In the genomic region with DNA sequence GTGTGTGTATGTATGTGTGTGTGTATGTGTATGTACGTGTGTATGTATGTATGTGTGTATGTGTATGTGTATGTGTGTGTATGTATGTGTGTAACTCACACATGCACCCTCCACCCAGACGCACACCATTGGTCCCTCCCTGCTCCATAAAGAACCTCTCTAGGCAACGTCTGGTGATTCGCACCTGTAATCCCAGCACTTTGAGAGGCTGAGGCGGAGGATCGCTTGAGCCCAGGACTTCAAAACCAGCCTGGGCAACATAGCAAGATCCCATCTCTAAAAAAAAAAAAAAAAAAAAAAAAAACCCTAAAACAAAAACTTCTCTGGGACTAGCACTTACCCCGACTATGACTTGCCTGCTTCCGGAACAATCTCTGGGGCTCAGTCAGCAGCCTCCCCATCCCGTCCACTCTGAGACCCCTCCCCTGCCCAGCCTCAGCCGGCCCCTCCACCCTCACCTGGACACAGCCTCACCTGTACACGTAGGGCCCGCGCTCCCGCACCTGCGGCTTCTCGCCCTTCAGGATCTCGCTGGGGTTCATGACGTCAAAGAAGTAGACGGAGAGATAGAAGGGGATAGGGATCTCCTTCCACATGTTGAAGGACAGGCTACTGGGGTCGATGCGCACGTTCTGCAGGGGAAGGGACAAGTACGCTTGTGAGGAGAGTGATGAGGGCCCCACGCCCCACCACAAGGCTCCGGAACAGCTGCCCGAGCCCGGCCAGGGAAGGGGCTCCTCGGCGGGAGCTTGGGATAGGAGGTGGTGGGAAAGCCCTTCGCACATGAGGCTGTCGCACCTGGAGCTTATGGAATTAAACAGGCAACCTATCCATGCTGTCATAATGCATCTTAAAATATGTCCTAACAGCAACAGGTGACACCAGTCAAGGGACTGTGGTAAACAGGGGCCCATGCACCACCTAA, we compare ENCODE assay signal across 17 cellular contexts. TPM values are rescaled to one million over a fixed set of nuclear protein-coding genes. Genes with fewer than 3 reads are reported as not detected.
A peak's percentile ranks its signal among the peaks of the same experiment; 100 is the strongest.
DNase-seq lines count a peak whose midpoint lies in the region; ATAC-seq, FAIRE-seq and TF ChIP-seq lines count a peak whose summit lies in the region.
"Had no signal": no experiment of that assay in that cellular context is flagged by ENCODE, and none has a peak within 500 bp of the region (broad histone marks: within the 10 kb centered on the region; RNA-seq: fewer than 3 reads in every experiment).

No MANE protein-coding gene starts in this region.

- H3K79me2 ChIP-seq in endothelial cell of umbilical vein (ENCODE audit: control insufficient read depth, insufficient read depth, low read length) = peaks cover 4% of the 10 kb centered on the region

- H2BK15ac ChIP-seq in neuronal stem cell (ENCODE audit: low read length) = no peak overlapping the region

- TF ChIP-seq POLR2A in GM12891 (IDR thresholded peaks at IDR 0.05; ENCODE audit: low read depth, low read length) (no peak), endothelial cell of umbilical vein (IDR thresholded peaks at IDR 0.05; ENCODE audit: low read depth, low read length) (no peak)

- H3K9me3 Mint-ChIP-seq in WTC11 (peaks cover 3% of the 10 kb centered on the region; the same call in 1 of the 2 replicates), CD14-positive monocyte (peaks cover 0 to 6% (median 0%) of the 10 kb centered on the region in 7 donors)
- H3K9me3 Mint-ChIP-seq: CD4-positive, alpha-beta T cell had no signal

- H3K4me3 ChIP-seq in endothelial cell of umbilical vein (replicated peaks in 1 of 3; ENCODE audit: insufficient read depth in 1 of 3, low read depth in 1 of 3, low read length in 3 of 3) (no peak overlapping the region), neuronal stem cell (ENCODE audit: low read length in 2 of 2) (no peak overlapping the region)
- H3K4me3 ChIP-seq: BLaER1 treated with 17β-estradiol and CSF1 and Interleukin-3, amounts not matched to agents 10 nM and 100 nM; GM23248 had no signal

- H3K4me2 ChIP-seq in endothelial cell of umbilical vein (ENCODE audit: insufficient read depth, low read length) = no peak overlapping the region
- H3K4me2 ChIP-seq in neuronal stem cell (ENCODE audit: insufficient read depth, low read length, poor library complexity, severe bottlenecking) = no peak overlapping the region
- H3K4me2 ChIP-seq: BLaER1 treated with 17β-estradiol and CSF1 and Interleukin-3, amounts not matched to agents 10 nM and 100 nM had no signal

- CTCF ChIA-PET in WTC11 (lab: Charles Lee) = interaction anchor here (0.9 kb wide), 1 partner anchor 46 kb away, joined by 3 read pairs; no protein-coding TSS in a partner anchor
- CTCF ChIA-PET in endothelial cell of umbilical vein (lab: Charles Lee) = no interaction called here

- DNase-seq in GM12891 (ENCODE audit: insufficient read length, low spot score) = no peak
- DNase-seq in WTC11 (ENCODE audit: low spot score) = no peak
- no peak for DNase-seq in endothelial cell of umbilical vein (ENCODE audit: low read depth, low spot score)
- no peak for DNase-seq in neuronal stem cell (ENCODE audit: low spot score)
- no peak for DNase-seq in islet precursor cell
- no peak for DNase-seq in CD14-positive monocyte (ENCODE audit: low spot score)
- DNase-seq: ACHN; CD4-positive, alpha-beta T cell; DMS79; GM23248; KBM-7 had no signal

- FAIRE-seq in GM12891 (lab: Jason Lieb, UNC) (peak; percentile 72), endothelial cell of umbilical vein (lab: Jason Lieb, UNC) (peak; percentile 15)
- FAIRE-seq: GM12892, GM19239, H54 had no signal

- POLR2A ChIA-PET in WTC11 (lab: Charles Lee) = no interaction called here
- POLR2A ChIA-PET in endothelial cell of umbilical vein (lab: Charles Lee) = no interaction called here

- H3K23ac ChIP-seq in neuronal stem cell (ENCODE audit: low read depth, low read length, poor library complexity) = no peak overlapping the region

- H3K9me1 ChIP-seq in endothelial cell of umbilical vein (replicated peaks; ENCODE audit: control insufficient read depth, extremely low read depth, insufficient read depth, low read length) = no peaks in the 10 kb centered on the region

- H3K4me3 Mint-ChIP-seq in WTC11 (no peak overlapping the region), CD14-positive monocyte (no peak overlapping the region)
- H3K4me3 Mint-ChIP-seq: CD4-positive, alpha-beta T cell had no signal

- H3K9me3 ChIP-seq in endothelial cell of umbilical vein (replicated peaks; ENCODE audit: control insufficient read depth, insufficient read depth, low read length) (no peaks in the 10 kb centered on the region), neuronal stem cell (replicated peaks in 1 of 2; ENCODE audit: control insufficient read depth in 2 of 2, insufficient read depth in 1 of 2, low read depth in 1 of 2, low read length in 2 of 2) (no peaks in the 10 kb centered on the region)
- H3K9me3 ChIP-seq: BLaER1 treated with 17β-estradiol and CSF1 and Interleukin-3, amounts not matched to agents 10 nM and 100 nM had no signal

- H2BK5ac ChIP-seq in neuronal stem cell (ENCODE audit: low read length) = no peak overlapping the region

- no peaks in the 10 kb centered on the region for H4K20me1 ChIP-seq in endothelial cell of umbilical vein (replicated peaks; ENCODE audit: control insufficient read depth, extremely low read depth, insufficient read depth, low read length)

- peak overlapping the region; percentile 73 for H2AK5ac ChIP-seq in neuronal stem cell (ENCODE audit: low read depth, low read length)

- TF ChIP-seq CTCF in WTC11 (IDR thresholded peaks at IDR 0.05) (no peak), endothelial cell of umbilical vein (IDR thresholded peaks at IDR 0.05; ENCODE audit: extremely low read depth in 1 of 2, insufficient read depth in 1 of 2, low read depth in 1 of 2, low read length in 2 of 2) (no peak), CD14-positive monocyte (IDR thresholded peaks at IDR 0.05) (no peak)

- BruUV-seq in endothelial cell of umbilical vein (replicated peaks; lab: Mats Ljungman, UMichigan) = no TSS peak

- H3K79me1 ChIP-seq in neuronal stem cell (ENCODE audit: low read depth, low read length) = no peaks in the 10 kb centered on the region

- H3K4ac ChIP-seq in neuronal stem cell (ENCODE audit: low read length) = no peak overlapping the region

- H3K4me1 ChIP-seq in endothelial cell of umbilical vein (ENCODE audit: control insufficient read depth, extremely low read depth, insufficient read depth, low read length) (no peaks in the 10 kb centered on the region), neuronal stem cell (ENCODE audit: control insufficient read depth in 2 of 2, insufficient read depth in 1 of 2, low read depth in 1 of 2, low read length in 2 of 2) (peaks cover 0 to 3% of the 10 kb centered on the region in 2 donors)

- no peak overlapping the region for H4K91ac ChIP-seq in neuronal stem cell (ENCODE audit: low read depth, low read length, poor library complexity)

- WGBS in neuronal stem cell (ENCODE audit: extremely low coverage in 2 of 2, insufficient read length in 2 of 2, insufficient replicate concordance in 1 of 2), 2 donors = no CpG with 5 or more reads among the region's 31 CpGs

- no peaks in the 10 kb centered on the region for H3K27me3 ChIP-seq in endothelial cell of umbilical vein (ENCODE audit: control insufficient read depth in 2 of 2, insufficient read depth in 2 of 2, low read length in 2 of 2)
- H3K27me3 ChIP-seq in neuronal stem cell (ENCODE audit: control insufficient read depth in 3 of 3, insufficient read depth in 3 of 3, low read depth in 1 of 3, low read length in 3 of 3) = no peaks in the 10 kb centered on the region
- H3K27me3 ChIP-seq: BLaER1 treated with 17β-estradiol and CSF1 and Interleukin-3, amounts not matched to agents 10 nM and 100 nM had no signal

- no peak overlapping the region for H2BK120ac ChIP-seq in neuronal stem cell (ENCODE audit: low read depth, low read length)

- H3K27ac ChIP-seq in endothelial cell of umbilical vein (ENCODE audit: insufficient read depth, low read depth, low read length) = no peak overlapping the region
- no peak overlapping the region for H3K27ac ChIP-seq in neuronal stem cell (replicated peaks; ENCODE audit: low read length)
- H3K27ac ChIP-seq: GM23248 had no signal

- H2BK12ac ChIP-seq in neuronal stem cell (ENCODE audit: low read length) = no peak overlapping the region

- peak overlapping the region; percentile 47 for H3K14ac ChIP-seq in neuronal stem cell (ENCODE audit: low read length)

- intact Hi-C loops in endothelial cell of umbilical vein (cut with micrococcal nuclease) = no loop called here
- intact Hi-C loops in CD14-positive monocyte (cut with micrococcal nuclease) = no loop called here

- H2AFZ ChIP-seq in endothelial cell of umbilical vein (ENCODE audit: low read depth, low read length) = no peak overlapping the region
- H2AFZ ChIP-seq in neuronal stem cell (ENCODE audit: low read length) = no peak overlapping the region
- H2AFZ ChIP-seq: GM23248 had no signal

- peak overlapping the region; percentile 9 for H3K18ac ChIP-seq in neuronal stem cell (ENCODE audit: low read length)

- H3K9ac ChIP-seq in endothelial cell of umbilical vein (replicated peaks; ENCODE audit: extremely low read depth, insufficient read depth, low read length) (no peak overlapping the region), neuronal stem cell (ENCODE audit: low read depth, low read length, poor library complexity) (no peak overlapping the region)
- H3K9ac ChIP-seq: BLaER1 treated with 17β-estradiol and CSF1 and Interleukin-3, amounts not matched to agents 10 nM and 100 nM; GM23248 had no signal

- H3K36me3 ChIP-seq in endothelial cell of umbilical vein (ENCODE audit: control insufficient read depth in 2 of 2, extremely low read depth in 1 of 2, insufficient read depth in 2 of 2, low read length in 2 of 2) (peaks cover 0 to 12% of the 10 kb centered on the region in 2 experiments), neuronal stem cell (replicated peaks in 1 of 2; ENCODE audit: control insufficient read depth in 2 of 2, insufficient read depth in 2 of 2, low read length in 2 of 2) (peaks cover 0 to 27% of the 10 kb centered on the region in 2 donors)

- H3K36me3 Mint-ChIP-seq in WTC11 = peaks cover 33% of the 10 kb centered on the region
- H3K36me3 Mint-ChIP-seq in CD14-positive monocyte = peaks cover 29 to 30% of the 10 kb centered on the region in 2 donors

- no peak for ATAC-seq in WTC11
- no peak for ATAC-seq in GM21529 (IDR thresholded peaks at IDR 0.05; ENCODE audit: unreplicated experiment)
- ATAC-seq in GM19467 (IDR thresholded peaks at IDR 0.05; ENCODE audit: unreplicated experiment) = no peak

- H3K27ac Mint-ChIP-seq in WTC11 (peak overlapping the region; percentile 72), CD14-positive monocyte (no peak overlapping the region)
- H3K27ac Mint-ChIP-seq: CD4-positive, alpha-beta T cell had no signal

- H3K4me1 Mint-ChIP-seq in WTC11 (peaks cover 17% of the 10 kb centered on the region), CD14-positive monocyte (peaks cover 22% of the 10 kb centered on the region)

- no peak overlapping the region for H4K8ac ChIP-seq in neuronal stem cell (ENCODE audit: low read depth, low read length)

- dilution Hi-C loops in endothelial cell of umbilical vein (cut with MboI; ENCODE audit: extremely low pct_ligation_motif_present, low sequenced_read_pairs) = no loop called here

- H3K27me3 Mint-ChIP-seq in WTC11 (ENCODE audit: low read depth) = no peaks in the 10 kb centered on the region
- H3K27me3 Mint-ChIP-seq in CD14-positive monocyte (ENCODE audit: low read depth in 3 of 3) = peaks cover 1 to 3% (median 2%) of the 10 kb centered on the region in 3 donors
- H3K27me3 Mint-ChIP-seq: CD4-positive, alpha-beta T cell had no signal

RNA-seq across cellular contexts. Expression of gene SCARB1, which starts 46.3 kb away (rescaled TPM):
- 93.0 TPM for polyA plus RNA-seq in GM12891 (2012; ENCODE audit: low read depth, missing spikeins)
- total RNA-seq in WTC11 (2021) = 68.3 to 71.0 TPM (median 70.8 TPM) in 3 replicates
- 125 TPM in 2 replicates for total RNA-seq in endothelial cell of umbilical vein
- 133 and 141 TPM in 2 replicates for polyA plus RNA-seq in endothelial cell of umbilical vein
- 88.9 and 96.7 TPM in 2 replicates for polyA plus RNA-seq in endothelial cell of umbilical vein (2011; cell fraction: cytosol; rRNA removed)
- polyA plus RNA-seq in endothelial cell of umbilical vein (2011; cell fraction: nucleus; rRNA removed) = 99.8 and 106 TPM in 2 replicates
- 97.9 and 111 TPM in 2 replicates for polyA plus RNA-seq in endothelial cell of umbilical vein (2012)
- 101 and 103 TPM in 2 replicates for polyA minus RNA-seq in endothelial cell of umbilical vein
- polyA minus RNA-seq in endothelial cell of umbilical vein (2011; cell fraction: cytosol; rRNA and poly(A)+ RNA removed) = 54.0 TPM
- polyA minus RNA-seq in endothelial cell of umbilical vein (2011; cell fraction: nucleus; rRNA and poly(A)+ RNA removed) = 34.3 and 35.2 TPM in 2 replicates
- polyA plus RNA-seq in neuronal stem cell (2013, experiment 1 of 2) = 15.5 TPM
- 15.7 TPM for polyA plus RNA-seq in neuronal stem cell (2013, experiment 2 of 2)
- polyA plus RNA-seq in CD14-positive monocyte = 10 to 100 TPM; 13.1 to 15.2 TPM
